21 cellular contexts compared by ENCODE assay signal in genomic region chr15:67803996-67804843, GRCh38. TPM values are rescaled to one million over a fixed set of nuclear protein-coding genes. Genes with fewer than 3 reads are reported as not detected.
A peak's percentile ranks its signal among the peaks of the same experiment; 100 is the strongest.
DNase-seq lines count a peak whose midpoint lies in the region; TF ChIP-seq lines count a peak whose summit lies in the region.
"Had no signal": no experiment of that assay in that cellular context is flagged by ENCODE, and none has a peak within 500 bp of the region (broad histone marks: within the 10 kb centered on the region; RNA-seq: fewer than 3 reads in every experiment).

No MANE protein-coding gene starts in this region.

- H3K4ac ChIP-seq in mesendoderm (ENCODE audit: low read depth, low read length), result no peak overlapping the region

- H2AK5ac ChIP-seq in mesendoderm (ENCODE audit: low read length), result no peak overlapping the region

- no peak overlapping the region for H4K8ac ChIP-seq in mesendoderm (ENCODE audit: low read depth, low read length)

- H2BK15ac ChIP-seq in mesendoderm (replicated peaks; ENCODE audit: low read depth), result no peak overlapping the region

- H2BK120ac ChIP-seq in mesendoderm (ENCODE audit: low read depth, low read length), result no peak overlapping the region

- no peak overlapping the region for H2BK5ac ChIP-seq in mesendoderm (ENCODE audit: low read length)

- H3K56ac ChIP-seq in mesendoderm (ENCODE audit: low read length), result peak overlapping the region; percentile 27

- H4K5ac ChIP-seq in mesendoderm (ENCODE audit: low read length), result no peak overlapping the region

- H3K4me3 ChIP-seq in BLaER1 (no peak overlapping the region), mesendoderm (ENCODE audit: low read length) (no peak overlapping the region), foreskin fibroblast (ENCODE audit: low read depth in 1 of 2, low read length in 2 of 2) (no peak overlapping the region)
- H3K4me3 ChIP-seq: pancreas had no signal

- no peaks in the 10 kb centered on the region for H3K79me2 ChIP-seq in mesendoderm (ENCODE audit: control insufficient read depth, insufficient read depth, low read length)

- H4K20me1 ChIP-seq in BLaER1, result no peaks in the 10 kb centered on the region

- H3K9ac ChIP-seq in BLaER1, result peak overlapping the region; percentile 72; the same call in 1 of the 2 replicates
- no peak overlapping the region for H3K9ac ChIP-seq in mesendoderm (ENCODE audit: low read length)

- H3K27me3 ChIP-seq in BLaER1, result no peaks in the 10 kb centered on the region; the same call in 1 of the 2 replicates
- H3K27me3 ChIP-seq in mesendoderm (ENCODE audit: insufficient read depth, low read length, poor library complexity), result no peaks in the 10 kb centered on the region
- H3K27me3 ChIP-seq: foreskin keratinocyte, pancreas had no signal

- H3K9me3 ChIP-seq in BLaER1, result no peaks in the 10 kb centered on the region
- H3K9me3 ChIP-seq: pancreas had no signal

- H3K18ac ChIP-seq in mesendoderm (ENCODE audit: low read length), result no peak overlapping the region

- peak overlapping the region; percentile 91 for H3K27ac ChIP-seq in BLaER1
- H3K27ac ChIP-seq in mesendoderm (ENCODE audit: low read depth, low read length), result no peak overlapping the region
- H3K27ac ChIP-seq: foreskin keratinocyte, pancreas had no signal

- H3K36me3 ChIP-seq in BLaER1 (peaks cover 8% of the 10 kb centered on the region; the same call in 1 of the 2 replicates), mesendoderm (ENCODE audit: control insufficient read depth, insufficient read depth, low read length) (no peaks in the 10 kb centered on the region)
- H3K36me3 ChIP-seq: pancreas had no signal

- H3K4me2 ChIP-seq in BLaER1 (peak overlapping the region; percentile 77), mesendoderm (ENCODE audit: low read length) (no peak overlapping the region)

- no peak overlapping the region for H3K23ac ChIP-seq in mesendoderm (ENCODE audit: low read length)

- DNase-seq in NCI-H1694 treated with DMSO at 0.1 percent for 48 hours (lab: John Stamatoyannopoulos, UW) (peak; percentile 55), ecto neural progenitor cell (ENCODE audit: low spot score) (peak; percentile 59), mesendoderm (peak; percentile 83), HK-2 (ENCODE audit: unreplicated experiment) (no peak), NCI-H748 treated with DMSO at 0.1 percent for 48 hours (lab: John Stamatoyannopoulos, UW) (no peak), foreskin fibroblast (no peak), UCSD-AML1 (lab: John Stamatoyannopoulos, UW; ENCODE audit: unreplicated experiment) (no peak)
- DNase-seq: activated CD4-positive, alpha-beta memory T cell treated with anti-CD3 and anti-CD28 coated beads, Interleukin-2, amount 10 ng/mL, durations not matched to agents 7 days and 5 days; activated T-cell treated with anti-CD3 and anti-CD28 coated beads, Interleukin-2, amount 50 U/mL, for 4 hours; CD8-positive, alpha-beta memory T cell; DMS79 treated with DMSO at 0.1 percent for 48 hours; foreskin keratinocyte; NCI-H1436 treated with DMSO at 0.1 percent for 48 hours; NCI-H2227 treated with DMSO at 0.1 percent for 48 hours; pancreas; stimulated activated CD4-positive, alpha-beta T cell treated with anti-CD3 and anti-CD28 coated beads, Interleukin-2, amount 100 ng/mL, for 24 hours; T-helper 1 cell had no signal

- no peak for TF ChIP-seq CTCF in foreskin fibroblast (IDR thresholded peaks at IDR 0.05; ENCODE audit: low read depth, low read length)

- H3K79me1 ChIP-seq in mesendoderm (ENCODE audit: low read length), result no peaks in the 10 kb centered on the region

- no CpG with 5 or more reads among the region's 27 CpGs for WGBS in mesendoderm (ENCODE audit: extremely low coverage, insufficient coverage, low lambda C conversion rate)

- H3K4me1 ChIP-seq in BLaER1 (peaks cover 64% of the 10 kb centered on the region), mesendoderm (ENCODE audit: control insufficient read depth, low read depth, low read length) (peaks cover 6% of the 10 kb centered on the region)
- H3K4me1 ChIP-seq: foreskin keratinocyte, pancreas had no signal

RNA-seq across cellular contexts. Expression of gene SKOR1, which starts 21.1 kb away (rescaled TPM):
- polyA plus RNA-seq in mesendoderm (2013, experiment 1 of 2), result 0.07 TPM
- 0.08 TPM for polyA plus RNA-seq in mesendoderm (2013, experiment 2 of 2)

RNA-seq across cellular contexts. Expression of gene RNU6-1, which starts 35.6 kb away (rescaled TPM):
- polyA plus RNA-seq in mesendoderm (2013, experiment 1 of 2), result not detected
- not detected for polyA plus RNA-seq in mesendoderm (2013, experiment 2 of 2)
- polyA plus RNA-seq: AG04450; CD8-positive, alpha-beta memory T cell; foreskin keratinocyte; liver; pancreas; urinary bladder had no signal

Comparison
In these comparisons a context has a peak if more than half of its experiments do, and no peak if none do; other contexts are left out.
1. DNase-seq: peak in NCI-H1694 treated with DMSO at 0.1 percent for 48 hours (single experiment), ecto neural progenitor cell (single experiment) and mesendoderm (single experiment); none in HK-2 (single experiment), NCI-H748 treated with DMSO at 0.1 percent for 48 hours (single experiment), foreskin fibroblast (0 of 2) and UCSD-AML1 (single experiment).